8 cellular contexts compared by ENCODE assay signal in genomic region chr17:42182927-42183734, GRCh38. TPM values are rescaled to one million over a fixed set of nuclear protein-coding genes. Genes with fewer than 3 reads are reported as not detected.
A peak's percentile ranks its signal among the peaks of the same experiment; 100 is the strongest.
DNase-seq lines count a peak whose midpoint lies in the region; ATAC-seq lines count a peak whose summit lies in the region.

No MANE protein-coding gene starts in this region.

- no peak for ATAC-seq in GM19324 (IDR thresholded peaks at IDR 0.05; ENCODE audit: low FRiP score, unreplicated experiment)

- no peaks in the 10 kb centered on the region for H3K4me1 ChIP-seq in iPS-20b (ENCODE audit: insufficient read depth, low read length)
- H3K4me1 ChIP-seq in subcutaneous abdominal adipose tissue (ENCODE audit: control insufficient read depth in 5 of 5, insufficient read depth in 5 of 5, low read length in 5 of 5) = peaks cover 0 to 50% (median 37%) of the 10 kb centered on the region in 5 donors

- H3K9me3 Mint-ChIP-seq in activated CD4-positive, alpha-beta T cell treated with anti-CD3 and anti-CD28 coated beads, Interleukin-2, amount 10 ng/mL, durations not matched to agents 24 days and 14 days = no peaks in the 10 kb centered on the region
- H3K9me3 Mint-ChIP-seq in activated CD4-positive, alpha-beta memory T cell treated with anti-CD3 and anti-CD28 coated beads for 36 hours = no peaks in the 10 kb centered on the region

- CTCF ChIA-PET in activated CD4-positive, alpha-beta memory T cell treated with anti-CD3 and anti-CD28 coated beads for 36 hours (lab: Charles Lee) = interaction anchor here (0.9 to 1.8 kb wide), 6 partner anchors 11 to 223 kb away, joined by 3 to 11 read pairs (median 6); partner anchors contain the start of genes GHDC and NKIRAS2

- H3K4me3 ChIP-seq in iPS-20b (ENCODE audit: low read length) (peak overlapping the region; percentile 83), subcutaneous abdominal adipose tissue (ENCODE audit: low read depth in 1 of 5, low read length in 5 of 5) (peak overlapping the region; percentile 65 to 79 (median 70))

- no peaks in the 10 kb centered on the region for H3K36me3 ChIP-seq in iPS-20b (ENCODE audit: insufficient read depth, low read depth, low read length)
- H3K36me3 ChIP-seq in subcutaneous abdominal adipose tissue (ENCODE audit: control insufficient read depth in 5 of 5, insufficient read depth in 5 of 5, low read length in 5 of 5) = no peaks in the 10 kb centered on the region

- intact Hi-C loops in activated CD4-positive, alpha-beta T cell treated with anti-CD3 and anti-CD28 coated beads, Interleukin-2, amount 10 ng/mL, durations not matched to agents 24 days and 14 days (cut with micrococcal nuclease) = loop anchor here (5.0 to 10.0 kb wide), 3 partner anchors 71 to 218 kb away; partner anchors contain the start of genes CNP and DHX58
- intact Hi-C loops in activated CD4-positive, alpha-beta memory T cell treated with anti-CD3 and anti-CD28 coated beads for 36 hours (cut with micrococcal nuclease) = loop anchor here (2.0 to 10.0 kb wide), 4 partner anchors 104 to 352 kb away; partner anchors contain the start of genes DNAJC7, NAGLU and STAT5A

- peaks cover 1% of the 10 kb centered on the region for H3K36me3 Mint-ChIP-seq in activated CD4-positive, alpha-beta T cell treated with anti-CD3 and anti-CD28 coated beads, Interleukin-2, amount 10 ng/mL, durations not matched to agents 24 days and 14 days (ENCODE audit: low read depth)
- no peaks in the 10 kb centered on the region for H3K36me3 Mint-ChIP-seq in activated CD4-positive, alpha-beta memory T cell treated with anti-CD3 and anti-CD28 coated beads for 36 hours

- no peaks in the 10 kb centered on the region for H3K9me3 ChIP-seq in iPS-20b (ENCODE audit: insufficient read depth, low read depth, low read length)
- H3K9me3 ChIP-seq in subcutaneous abdominal adipose tissue (ENCODE audit: control insufficient read depth in 5 of 5, low read length in 5 of 5) = no peaks in the 10 kb centered on the region

- peaks cover 22% of the 10 kb centered on the region for H3K27me3 Mint-ChIP-seq in activated CD4-positive, alpha-beta T cell treated with anti-CD3 and anti-CD28 coated beads, Interleukin-2, amount 10 ng/mL, durations not matched to agents 24 days and 14 days
- peaks cover 2% of the 10 kb centered on the region for H3K27me3 Mint-ChIP-seq in activated CD4-positive, alpha-beta memory T cell treated with anti-CD3 and anti-CD28 coated beads for 36 hours

- H3K27ac Mint-ChIP-seq in activated CD4-positive, alpha-beta T cell treated with anti-CD3 and anti-CD28 coated beads, Interleukin-2, amount 10 ng/mL, durations not matched to agents 24 days and 14 days = peak overlapping the region; percentile 93
- peak overlapping the region; percentile 76 for H3K27ac Mint-ChIP-seq in activated CD4-positive, alpha-beta memory T cell treated with anti-CD3 and anti-CD28 coated beads for 36 hours

- no peak overlapping the region for H3K27ac ChIP-seq in iPS-20b (ENCODE audit: low read length)
- H3K27ac ChIP-seq in subcutaneous abdominal adipose tissue (ENCODE audit: low read depth, low read length) = peak overlapping the region; percentile 62

- H3K9ac ChIP-seq in iPS-20b (ENCODE audit: low read depth, low read length) (peak overlapping the region; percentile 63; the same call in 1 of the 2 replicates), subcutaneous abdominal adipose tissue (ENCODE audit: low read length in 5 of 5) (peak overlapping the region in 4 of 5 donors; percentile 63 to 77 (median 74))

- peak overlapping the region; percentile 89 for H3K4me3 Mint-ChIP-seq in activated CD4-positive, alpha-beta T cell treated with anti-CD3 and anti-CD28 coated beads, Interleukin-2, amount 10 ng/mL, durations not matched to agents 24 days and 14 days
- peak overlapping the region; percentile 80 for H3K4me3 Mint-ChIP-seq in activated CD4-positive, alpha-beta memory T cell treated with anti-CD3 and anti-CD28 coated beads for 36 hours

- POLR2A ChIA-PET in activated CD4-positive, alpha-beta memory T cell treated with anti-CD3 and anti-CD28 coated beads for 36 hours (lab: Charles Lee) = interaction anchor here (1.0 kb wide), 1 partner anchor 217 kb away, joined by 3 read pairs; the partner anchor contains the start of gene CNP

- peak; percentile 60 for DNase-seq in activated CD4-positive, alpha-beta T cell treated with anti-CD3 and anti-CD28 coated beads, Interleukin-2, amount 10 ng/mL, durations not matched to agents 24 days and 14 days
- no peak for DNase-seq in activated CD4-positive, alpha-beta T cell treated with anti-CD3 and anti-CD28 coated beads for 48 hours
- DNase-seq in activated CD4-positive, alpha-beta memory T cell treated with anti-CD3 and anti-CD28 coated beads for 36 hours = no peak
- DNase-seq in NOMO-1 treated with DMSO at 0.1 percent for 48 hours (lab: John Stamatoyannopoulos, UW; ENCODE audit: unreplicated experiment) (no peak), SIG-M5 (lab: John Stamatoyannopoulos, UW) (no peak)

- peaks cover 79% of the 10 kb centered on the region for H3K27me3 ChIP-seq in iPS-20b (ENCODE audit: insufficient read depth, low read length)
- H3K27me3 ChIP-seq in subcutaneous abdominal adipose tissue (ENCODE audit: control insufficient read depth in 5 of 5, insufficient read depth in 4 of 5, low read length in 5 of 5) = peaks cover 0 to 7% (median 4%) of the 10 kb centered on the region in 5 donors

- peaks cover 42% of the 10 kb centered on the region for H3K4me1 Mint-ChIP-seq in activated CD4-positive, alpha-beta T cell treated with anti-CD3 and anti-CD28 coated beads, Interleukin-2, amount 10 ng/mL, durations not matched to agents 24 days and 14 days
- H3K4me1 Mint-ChIP-seq in activated CD4-positive, alpha-beta memory T cell treated with anti-CD3 and anti-CD28 coated beads for 36 hours (ENCODE audit: low read depth) = peaks cover 57% of the 10 kb centered on the region

RNA-seq across cellular contexts. Expression of gene HCRT, which starts 2.1 kb away (rescaled TPM):
- total RNA-seq in activated CD4-positive, alpha-beta T cell treated with anti-CD3 and anti-CD28 coated beads, Interleukin-2, amount 10 ng/mL, durations not matched to agents 24 days and 14 days = not detected in 2 replicates
- total RNA-seq in activated CD4-positive, alpha-beta memory T cell treated with anti-CD3 and anti-CD28 coated beads for 36 hours = not detected

RNA-seq across cellular contexts. Expression of gene KCNH4, which starts 2.2 kb away (rescaled TPM):
- total RNA-seq in activated CD4-positive, alpha-beta T cell treated with anti-CD3 and anti-CD28 coated beads, Interleukin-2, amount 10 ng/mL, durations not matched to agents 24 days and 14 days = 1.6 and 2.3 TPM in 2 replicates
- under 1 TPM; 0.39 to 0.40 TPM for total RNA-seq in activated CD4-positive, alpha-beta memory T cell treated with anti-CD3 and anti-CD28 coated beads for 36 hours

RNA-seq across cellular contexts. Expression of gene GHDC, which starts 11.2 kb away (rescaled TPM):
- 14.4 and 17.5 TPM in 2 replicates for total RNA-seq in activated CD4-positive, alpha-beta T cell treated with anti-CD3 and anti-CD28 coated beads, Interleukin-2, amount 10 ng/mL, durations not matched to agents 24 days and 14 days
- 10 to 100 TPM; 13.1 to 13.5 TPM for total RNA-seq in activated CD4-positive, alpha-beta memory T cell treated with anti-CD3 and anti-CD28 coated beads for 36 hours

RNA-seq across cellular contexts. Expression of gene RAB5C, which starts 28.3 kb away (rescaled TPM):
- total RNA-seq in activated CD4-positive, alpha-beta T cell treated with anti-CD3 and anti-CD28 coated beads, Interleukin-2, amount 10 ng/mL, durations not matched to agents 24 days and 14 days = 55.8 and 64.6 TPM in 2 replicates
- total RNA-seq in activated CD4-positive, alpha-beta memory T cell treated with anti-CD3 and anti-CD28 coated beads for 36 hours = 10 to 100 TPM; 47.8 to 52.4 TPM
